ENCODE assay signal across 24 cellular contexts in the genomic region with DNA sequence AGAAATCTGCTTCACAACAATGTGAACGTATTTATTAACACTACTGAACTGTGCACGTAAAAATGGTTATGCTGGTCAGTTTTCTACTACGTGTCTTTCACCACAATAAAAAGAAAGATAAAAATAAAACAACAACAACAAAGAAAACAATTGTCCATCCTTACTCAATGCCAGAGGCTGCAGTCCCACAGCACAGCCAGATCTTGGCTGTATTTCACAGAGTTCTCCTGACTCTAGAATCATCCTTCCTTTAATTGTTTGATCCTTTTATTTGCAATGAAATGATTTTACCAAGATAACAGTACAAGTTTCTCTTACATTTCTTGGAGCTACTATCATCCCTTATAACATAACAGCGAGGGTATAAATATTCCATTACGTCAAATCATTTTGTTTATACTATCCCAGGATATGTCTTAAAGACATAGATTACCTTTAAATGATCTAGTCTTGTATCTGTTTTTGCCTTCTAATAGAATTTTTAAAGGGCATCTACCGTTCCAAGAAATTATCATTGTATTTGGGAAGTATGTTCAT.
"Had no signal": no experiment of that assay in that cellular context is flagged by ENCODE, and none has a peak within 500 bp of the region (broad histone marks: within the 10 kb centered on the region; RNA-seq: fewer than 3 reads in every experiment).

No MANE protein-coding gene starts in this region.

- H3K36me3 ChIP-seq: ascending aorta, cardiac muscle cell, colonic mucosa, heart right ventricle, left lung, lower lobe of right lung, ovary, prostate gland, tibial artery had no signal

- H3K27me3 ChIP-seq: ascending aorta, cardiac muscle cell, colonic mucosa, heart right ventricle, left lung, ovary, tibial artery had no signal

- H3K27ac ChIP-seq: ascending aorta, cardiac muscle cell, colonic mucosa, heart right ventricle, lower lobe of right lung, ovary, prostate gland, skin epidermis, tibial artery had no signal

- H3K4me3 ChIP-seq: ascending aorta, cardiac muscle cell, colonic mucosa, heart right ventricle, left lung, lower lobe of right lung, ovary, prostate gland, skin epidermis, tibial artery had no signal

- H3K9me3 ChIP-seq: ascending aorta, colonic mucosa, heart right ventricle, left lung, lower lobe of right lung, ovary, prostate gland, tibial artery had no signal

- ATAC-seq: effector memory CD8-positive, alpha-beta T cell; heart right ventricle; left lung; lower lobe of right lung; sciatic nerve; stimulated activated effector memory CD8-positive, alpha-beta T cell treated with anti-CD3 and anti-CD28 coated beads, Interleukin-12 subunit alpha, Interleukin-12 subunit beta, amount 100 ng/mL, for 72 hours had no signal

- DNase-seq: activated B cell treated with CpG ODN at 0.5 μM for 24 hours; activated CD4-positive, alpha-beta T cell treated with anti-CD3 and anti-CD28 coated beads for 4 hours; activated CD4-positive, alpha-beta T cell treated with anti-CD3 and anti-CD28 coated beads, Interleukin-2, amount 50 U/mL, for 4 hours; activated effector memory CD4-positive, alpha-beta T cell treated with Interleukin-2 at 50 U/mL for 16 hours; activated naive CD4-positive, alpha-beta T cell treated with Interleukin-2 at 50 U/mL for 16 hours; colonic mucosa; effector memory CD8-positive, alpha-beta T cell; erythroblast; heart right ventricle; kidney glomerular epithelial cell; left lung; lower lobe of right lung; nephron progenitor cell; ovary; retina; stimulated activated CD4-positive, alpha-beta T cell treated with anti-CD3 and anti-CD28 coated beads, Interleukin-12 subunit alpha, Interleukin-12 subunit beta, amount 100 ng/mL, for 4 hours; stimulated activated CD4-positive, alpha-beta T cell treated with anti-CD3 and anti-CD28 coated beads, Interleukin-4, amount 100 ng/mL, for 24 hours; tibial artery had no signal

- H3K4me1 ChIP-seq: ascending aorta, colonic mucosa, prostate gland had no signal
